ENCODE assay signal across 1 cellular context in the genomic region with DNA sequence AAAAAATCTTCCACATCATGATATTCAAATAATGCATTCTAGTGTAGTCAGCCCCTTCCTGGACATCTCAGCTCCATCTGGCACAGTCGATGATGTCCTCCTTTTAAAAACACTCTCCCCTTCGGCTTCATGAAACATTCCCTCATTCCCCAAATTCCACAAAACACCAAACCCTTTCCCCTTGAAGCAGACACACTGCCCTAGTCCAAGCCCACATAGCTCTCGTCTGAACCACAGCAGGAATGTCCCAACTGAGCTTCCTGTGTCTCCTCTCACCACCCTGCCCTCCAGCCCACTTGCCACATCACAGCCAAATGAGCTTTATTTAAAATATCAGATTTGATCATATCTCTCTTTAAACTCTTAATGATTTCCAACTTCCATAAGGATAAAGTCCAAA.
TF ChIP-seq lines count a peak whose summit lies in the region.

No MANE protein-coding gene starts in this region.

TF ChIP-seq in K562, 482 proteins besides CTCF, POLR2A, EP300 and RAD21 (continued from another document):
- TF ChIP-seq MYNN (IDR thresholded peaks at IDR 0.05) (no peak), MYNN (CRISPR knock-in tag; IDR thresholded peaks at IDR 0.05) (no peak), HMGN3 (IDR thresholded peaks at IDR 0.05; ENCODE audit: borderline replicate concordance, extremely low read depth, insufficient read length, low read depth, low read length) (no peak), ETS2 (tag; IDR thresholded peaks at IDR 0.05; ENCODE audit: borderline replicate concordance, poor library complexity, severe bottlenecking) (no peak), ZNF282 (CRISPR knock-in tag; IDR thresholded peaks at IDR 0.05) (no peak), NFE2L1 (tag; IDR thresholded peaks at IDR 0.05; ENCODE audit: borderline replicate concordance, low read depth) (no peak), DMBX1 (CRISPR knock-in tag; IDR thresholded peaks at IDR 0.05; ENCODE audit: borderline replicate concordance) (no peak), ERF (CRISPR knock-in tag; IDR thresholded peaks at IDR 0.05) (no peak), TAL1 (IDR thresholded peaks at IDR 0.05) (no peak)
- TF ChIP-seq, protein P1, sequence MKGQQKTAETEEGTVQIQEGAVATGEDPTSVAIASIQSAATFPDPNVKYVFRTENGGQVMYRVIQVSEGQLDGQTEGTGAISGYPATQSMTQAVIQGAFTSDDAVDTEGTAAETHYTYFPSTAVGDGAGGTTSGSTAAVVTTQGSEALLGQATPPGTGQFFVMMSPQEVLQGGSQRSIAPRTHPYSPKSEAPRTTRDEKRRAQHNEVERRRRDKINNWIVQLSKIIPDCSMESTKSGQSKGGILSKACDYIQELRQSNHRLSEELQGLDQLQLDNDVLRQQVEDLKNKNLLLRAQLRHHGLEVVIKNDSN (CRISPR knock-in tag; IDR thresholded peaks at IDR 0.05) = no peak
